Comparison of ENCODE assay signal across 14 cellular contexts in genomic region chr12:28568083-28568482, GRCh38.
DNase-seq lines count a peak whose midpoint lies in the region; ATAC-seq lines count a peak whose summit lies in the region.
"Had no signal": no experiment of that assay in that cellular context is flagged by ENCODE, and none has a peak within 500 bp of the region (broad histone marks: within the 10 kb centered on the region; RNA-seq: fewer than 3 reads in every experiment).

No MANE protein-coding gene starts in this region.

- peaks cover 0 to 18% (median 14%) of the 10 kb centered on the region in 3 donors for H3K36me3 Mint-ChIP-seq in naive thymus-derived CD8-positive, alpha-beta T cell
- peaks cover 9 to 20% (median 19%) of the 10 kb centered on the region in 3 donors for H3K36me3 Mint-ChIP-seq in immature natural killer cell

- H3K4me3 Mint-ChIP-seq in naive thymus-derived CD8-positive, alpha-beta T cell, result no peak overlapping the region
- no peak overlapping the region for H3K4me3 Mint-ChIP-seq in immature natural killer cell

- ATAC-seq in naive thymus-derived CD8-positive, alpha-beta T cell, result no peak
- no peak for ATAC-seq in GM21619 (IDR thresholded peaks at IDR 0.05; ENCODE audit: unreplicated experiment)

- H3K9me3 Mint-ChIP-seq in naive thymus-derived CD8-positive, alpha-beta T cell, result no peaks in the 10 kb centered on the region
- no peaks in the 10 kb centered on the region for H3K9me3 Mint-ChIP-seq in immature natural killer cell

- H3K27ac Mint-ChIP-seq in naive thymus-derived CD8-positive, alpha-beta T cell, result no peak overlapping the region
- no peak overlapping the region for H3K27ac Mint-ChIP-seq in immature natural killer cell

- H3K4me1 Mint-ChIP-seq in naive thymus-derived CD8-positive, alpha-beta T cell, result no peaks in the 10 kb centered on the region
- no peaks in the 10 kb centered on the region for H3K4me1 Mint-ChIP-seq in immature natural killer cell

- DNase-seq in DMS53 (lab: John Stamatoyannopoulos, UW) (peak; percentile 23), DMS53 treated with DMSO at 0.1 percent for 48 hours (lab: John Stamatoyannopoulos, UW; ENCODE audit: unreplicated experiment) (no peak), astrocyte of the hippocampus (ENCODE audit: low read depth, low spot score) (peak; percentile 75), hepatic stellate cell (ENCODE audit: low spot score) (peak; percentile 53), immature natural killer cell (no peak), NCI-H510A (lab: John Stamatoyannopoulos, UW) (no peak)
- DNase-seq in naive thymus-derived CD8-positive, alpha-beta T cell, result no peak
- DNase-seq: erythroblast; left ventricle myocardium inferior; NCI-H1092; NCI-H526 treated with DMSO at 0.1 percent for 48 hours; ovary; stimulated activated CD4-positive, alpha-beta T cell treated with anti-CD3 and anti-CD28 coated beads, Interleukin-4, amount 100 ng/mL, for 4 hours had no signal

- no peaks in the 10 kb centered on the region for H3K27me3 Mint-ChIP-seq in naive thymus-derived CD8-positive, alpha-beta T cell
- H3K27me3 Mint-ChIP-seq in immature natural killer cell (ENCODE audit: low read depth in 3 of 3), result no peaks in the 10 kb centered on the region

- POLR2A ChIA-PET in naive thymus-derived CD8-positive, alpha-beta T cell (lab: Charles Lee), result no interaction called here

Comparison
In these comparisons a context has a peak if more than half of its experiments do, and no peak if none do; other contexts are left out.
1. DNase-seq: peak in DMS53 (single experiment), astrocyte of the hippocampus (single experiment) and hepatic stellate cell (single experiment); none in DMS53 treated with DMSO at 0.1 percent for 48 hours (single experiment), naive thymus-derived CD8-positive, alpha-beta T cell (0 of 10), immature natural killer cell (0 of 3) and NCI-H510A (single experiment).